In the genomic region with DNA sequence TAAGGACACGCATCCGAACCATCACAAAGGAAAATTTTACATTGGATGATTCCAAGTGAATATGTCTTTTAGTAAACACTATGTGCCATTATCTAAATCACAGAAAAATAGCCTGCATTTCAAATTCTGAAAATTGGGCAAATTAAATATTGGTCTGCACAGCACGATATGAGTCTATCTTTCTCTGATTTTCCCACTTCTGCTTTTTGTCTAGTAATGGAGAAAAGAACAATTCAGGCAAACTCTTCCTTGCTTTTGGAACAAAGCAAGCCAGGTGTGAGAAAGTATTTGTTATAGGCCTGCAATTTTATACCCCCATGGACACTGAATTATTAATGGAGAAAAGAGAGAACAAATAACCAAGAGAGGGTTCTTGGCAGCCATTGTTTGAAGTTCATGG, we compare ENCODE assay signal across 20 cellular contexts.
"Had no signal": no experiment of that assay in that cellular context is flagged by ENCODE, and none has a peak within 500 bp of the region (broad histone marks: within the 10 kb centered on the region; RNA-seq: fewer than 3 reads in every experiment).

No MANE protein-coding gene starts in this region.

- H3K27me3 ChIP-seq: pancreas, stomach, testis, thyroid gland, transverse colon, upper lobe of left lung, vagina had no signal

- H3K27ac ChIP-seq: left ventricle myocardium inferior, pancreas, prostate gland, skin epidermis, stomach, testis, thyroid gland, transverse colon, upper lobe of left lung, vagina had no signal

- H3K4me3 ChIP-seq: left ventricle myocardium inferior, lung, pancreas, prostate gland, skin epidermis, stomach, testis, thyroid gland, transverse colon, upper lobe of left lung, vagina had no signal

- H3K9me3 ChIP-seq: left ventricle myocardium inferior, pancreas, prostate gland, stomach, testis, thyroid gland, transverse colon, upper lobe of left lung, vagina had no signal

- DNase-seq: islet precursor cell; left ventricle myocardium inferior; pancreas; posterior cingulate gyrus; retina; right cardiac atrium; stimulated activated CD4-positive, alpha-beta T cell treated with anti-CD3 and anti-CD28 coated beads, Interleukin-12 subunit alpha, Interleukin-12 subunit beta, amount 100 ng/mL, for 4 hours; stimulated activated CD4-positive, alpha-beta T cell treated with anti-CD3 and anti-CD28 coated beads, Interleukin-2, amount 100 ng/mL, for 24 hours; stimulated activated CD4-positive, alpha-beta T cell treated with anti-CD3 and anti-CD28 coated beads, Interleukin-4, amount 100 ng/mL, for 1 hour; stimulated activated naive B cell treated with anti-CD40 and anti-IgM and Interleukin-4, amounts not matched to agents 10 μg/mL and 1 μg/mL and 100 μg/mL, for 72 hours; stimulated activated naive CD8-positive, alpha-beta T cell treated with anti-CD3 and anti-CD28 coated beads, Interleukin-15, Interleukin-2, amounts not matched to agents 100 U/mL and 50 U/mL, for 24 hours; stomach; testis; thyroid gland; transverse colon; upper lobe of left lung had no signal

- H3K4me1 ChIP-seq: pancreas, stomach, testis, thyroid gland, upper lobe of left lung, vagina had no signal

- FAIRE-seq: pancreas had no signal

- H3K36me3 ChIP-seq: prostate gland, vagina had no signal
